Comparison of ENCODE assay signal across 13 cellular contexts in the genomic region with DNA sequence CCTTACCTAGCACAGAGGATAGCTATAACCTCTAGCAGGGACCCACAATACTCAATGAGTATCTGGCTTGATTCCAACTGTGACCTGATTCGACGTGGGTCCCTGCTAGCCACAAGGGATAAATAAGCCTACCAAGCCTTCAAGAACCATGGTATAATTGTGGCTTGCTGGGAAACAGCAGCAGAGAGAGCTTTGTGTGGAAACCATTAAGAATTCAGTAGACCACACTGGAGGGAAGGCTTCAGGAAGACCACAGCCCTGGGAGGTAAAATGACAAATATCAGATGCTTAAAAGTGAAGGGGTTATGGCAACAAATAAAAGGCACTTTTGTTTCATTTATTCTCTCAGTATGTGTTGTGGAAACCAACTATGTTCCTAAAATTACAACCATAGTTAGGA.
DNase-seq lines count a peak whose midpoint lies in the region; ATAC-seq and TF ChIP-seq lines count a peak whose summit lies in the region.
"Had no signal": no experiment of that assay in that cellular context is flagged by ENCODE, and none has a peak within 500 bp of the region (broad histone marks: within the 10 kb centered on the region; RNA-seq: fewer than 3 reads in every experiment).

No MANE protein-coding gene starts in this region.

- ATAC-seq in CD4-positive, alpha-beta T cell (ENCODE audit: poor library complexity) = no peak
- ATAC-seq in activated CD8-positive, alpha-beta T cell treated with anti-CD3 and anti-CD28 coated beads, Interleukin-2, amount 10 ng/mL, durations not matched to agents 7 days and 5 days = no peak
- ATAC-seq in HG02642 (IDR thresholded peaks at IDR 0.05; ENCODE audit: poor library complexity, unreplicated experiment) (no peak), GM21381 (IDR thresholded peaks at IDR 0.05; ENCODE audit: unreplicated experiment) (no peak)

- intact Hi-C loops in CD4-positive, alpha-beta T cell (cut with DNase I, micrococcal nuclease) = no loop called here

- peak overlapping the region; percentile 15 for H3K4me3 ChIP-seq in AG10803 (ENCODE audit: low read length)
- H3K4me3 ChIP-seq: BLaER1, smooth muscle cell, stomach, uterus had no signal

- POLR2A ChIA-PET in CD4-positive, alpha-beta T cell (lab: Charles Lee) = interaction anchor here (0.9 to 1.8 kb wide), 5 partner anchors 28 to 106 kb away, joined by 3 to 8 read pairs (median 4); no protein-coding TSS in a partner anchor
- POLR2A ChIA-PET in activated CD8-positive, alpha-beta T cell treated with anti-CD3 and anti-CD28 coated beads, Interleukin-2, amount 10 ng/mL, durations not matched to agents 7 days and 5 days (lab: Charles Lee) = interaction anchor here (0.8 to 1.5 kb wide), 4 partner anchors 44 to 102 kb away, joined by 3 to 7 read pairs (median 4); no protein-coding TSS in a partner anchor

- H3K27ac Mint-ChIP-seq in CD4-positive, alpha-beta T cell = peak overlapping the region; percentile 22
- peak overlapping the region; percentile 74 for H3K27ac Mint-ChIP-seq in activated CD8-positive, alpha-beta T cell treated with anti-CD3 and anti-CD28 coated beads, Interleukin-2, amount 10 ng/mL, durations not matched to agents 7 days and 5 days

- H3K27ac ChIP-seq in CD4-positive, alpha-beta T cell (ENCODE audit: low read depth, low read length) = no peak overlapping the region
- H3K27ac ChIP-seq: BLaER1, stomach, uterus had no signal

- no peaks in the 10 kb centered on the region for H3K9me3 ChIP-seq in CD4-positive, alpha-beta T cell (ENCODE audit: control insufficient read depth, low read length)
- H3K9me3 ChIP-seq: BLaER1, stomach, uterus had no signal

- H3K4me1 Mint-ChIP-seq in CD4-positive, alpha-beta T cell (ENCODE audit: low read depth) = peaks cover 57% of the 10 kb centered on the region
- peaks cover 74% of the 10 kb centered on the region for H3K4me1 Mint-ChIP-seq in activated CD8-positive, alpha-beta T cell treated with anti-CD3 and anti-CD28 coated beads, Interleukin-2, amount 10 ng/mL, durations not matched to agents 7 days and 5 days (ENCODE audit: low read depth)

- TF ChIP-seq CTCF in AG10803 (conservative IDR thresholded peaks at IDR 0.05; ENCODE audit: low read length) = no peak
- TF ChIP-seq CTCF in CD4-positive, alpha-beta T cell (IDR thresholded peaks at IDR 0.05) = no peak

- peaks cover 8% of the 10 kb centered on the region for H3K36me3 Mint-ChIP-seq in CD4-positive, alpha-beta T cell (ENCODE audit: low read depth)
- H3K36me3 Mint-ChIP-seq in activated CD8-positive, alpha-beta T cell treated with anti-CD3 and anti-CD28 coated beads, Interleukin-2, amount 10 ng/mL, durations not matched to agents 7 days and 5 days (ENCODE audit: low read depth) = peaks cover 32% of the 10 kb centered on the region

- no peaks in the 10 kb centered on the region for H3K27me3 Mint-ChIP-seq in CD4-positive, alpha-beta T cell
- H3K27me3 Mint-ChIP-seq in activated CD8-positive, alpha-beta T cell treated with anti-CD3 and anti-CD28 coated beads, Interleukin-2, amount 10 ng/mL, durations not matched to agents 7 days and 5 days (ENCODE audit: low read depth) = no peaks in the 10 kb centered on the region

- CTCF ChIA-PET in CD4-positive, alpha-beta T cell (lab: Charles Lee) = interaction anchor here (0.5 to 1.7 kb wide), 4 partner anchors 8 to 247 kb away, joined by 3 to 7 read pairs (median 4); no protein-coding TSS in a partner anchor
- CTCF ChIA-PET in activated CD8-positive, alpha-beta T cell treated with anti-CD3 and anti-CD28 coated beads, Interleukin-2, amount 10 ng/mL, durations not matched to agents 7 days and 5 days (lab: Charles Lee) = interaction anchor here (1.0 to 4.6 kb wide), 8 partner anchors 8 to 102 kb away, joined by 3 to 35 read pairs (median 4); no protein-coding TSS in a partner anchor

- no peaks in the 10 kb centered on the region for H3K27me3 ChIP-seq in CD4-positive, alpha-beta T cell (ENCODE audit: control insufficient read depth, insufficient read depth, low read length)
- H3K27me3 ChIP-seq: stomach, uterus had no signal

- H3K9me3 Mint-ChIP-seq in CD4-positive, alpha-beta T cell = no peaks in the 10 kb centered on the region
- no peaks in the 10 kb centered on the region for H3K9me3 Mint-ChIP-seq in activated CD8-positive, alpha-beta T cell treated with anti-CD3 and anti-CD28 coated beads, Interleukin-2, amount 10 ng/mL, durations not matched to agents 7 days and 5 days (ENCODE audit: insufficient read depth)

- H3K4me3 Mint-ChIP-seq in CD4-positive, alpha-beta T cell = peak overlapping the region; percentile 94
- peak overlapping the region; percentile 81 for H3K4me3 Mint-ChIP-seq in activated CD8-positive, alpha-beta T cell treated with anti-CD3 and anti-CD28 coated beads, Interleukin-2, amount 10 ng/mL, durations not matched to agents 7 days and 5 days

- DNase-seq in AG10803 (ENCODE audit: low read depth) = no peak
- DNase-seq in CD4-positive, alpha-beta T cell = no peak
- no peak for DNase-seq in activated CD8-positive, alpha-beta T cell treated with anti-CD3 and anti-CD28 coated beads, Interleukin-2, amount 10 ng/mL, durations not matched to agents 7 days and 5 days
- peak; percentile 43 for DNase-seq in myocyte (ENCODE audit: low read depth)
- no peak for DNase-seq in hippocampal formation (lab: John Stamatoyannopoulos, UW)
- DNase-seq: kidney; NK-92 treated with Interleukin-12 subunit alpha and Interleukin-12 subunit beta, amount 100 ng/mL, for 24 hours; stomach; uterus had no signal
